Comparison of ENCODE assay signal across 13 cellular contexts in genomic region chr11:15793032-15793996, GRCh38.
DNase-seq lines count a peak whose midpoint lies in the region; ATAC-seq and TF ChIP-seq lines count a peak whose summit lies in the region.
"Had no signal": no experiment of that assay in that cellular context is flagged by ENCODE, and none has a peak within 500 bp of the region (broad histone marks: within the 10 kb centered on the region; RNA-seq: fewer than 3 reads in every experiment).

No MANE protein-coding gene starts in this region.

- H3K4me1 ChIP-seq in ascending aorta = no peaks in the 10 kb centered on the region
- H3K4me1 ChIP-seq in smooth muscle cell (ENCODE audit: low read depth) = no peaks in the 10 kb centered on the region
- H3K4me1 ChIP-seq: right lobe of liver, thyroid gland had no signal

- H3K27me3 ChIP-seq in ascending aorta (no peaks in the 10 kb centered on the region), smooth muscle cell (ENCODE audit: low read depth) (no peaks in the 10 kb centered on the region)
- H3K27me3 ChIP-seq: cardiac muscle cell, right lobe of liver, thyroid gland had no signal

- no peaks in the 10 kb centered on the region for H3K79me2 ChIP-seq in smooth muscle cell (ENCODE audit: low read depth)

- DNase-seq in HT1080 (ENCODE audit: low read depth) (peak; percentile 89), ascending aorta (ENCODE audit: low spot score in 2 of 2) (no peak), fibroblast of villous mesenchyme (ENCODE audit: low read depth) (peak; percentile 55), smooth muscle cell (lab: John Stamatoyannopoulos, UW; ENCODE audit: unreplicated experiment) (no peak)
- DNase-seq: activated T-cell treated with anti-CD3 and anti-CD28 coated beads, Interleukin-2, amount 50 U/mL, for 48 hours; naive thymus-derived CD8-positive, alpha-beta T cell; NCI-H526 treated with DMSO at 0.1 percent for 48 hours; right lobe of liver; thyroid gland had no signal

- H3K4me3 ChIP-seq in ascending aorta (no peak overlapping the region), fibroblast of villous mesenchyme (ENCODE audit: low read depth, low read length) (no peak overlapping the region), smooth muscle cell (no peak overlapping the region)
- H3K4me3 ChIP-seq: cardiac muscle cell, right lobe of liver, thyroid gland had no signal

- no peak overlapping the region for H2AFZ ChIP-seq in smooth muscle cell (ENCODE audit: low read depth)

- H4K20me1 ChIP-seq in smooth muscle cell (ENCODE audit: low read depth) = no peaks in the 10 kb centered on the region

- H3K36me3 ChIP-seq in ascending aorta (no peaks in the 10 kb centered on the region), smooth muscle cell (ENCODE audit: low read depth) (no peaks in the 10 kb centered on the region)
- H3K36me3 ChIP-seq: cardiac muscle cell, right lobe of liver, thyroid gland had no signal

- no peak overlapping the region for H3K4me2 ChIP-seq in smooth muscle cell

- WGBS in smooth muscle cell (ENCODE audit: low lambda C conversion rate) = 68% methylated on average over 5 of the region's 5 CpGs

- ATAC-seq in GM21390 (IDR thresholded peaks at IDR 0.05; ENCODE audit: unreplicated experiment) (no peak), HG03439 (IDR thresholded peaks at IDR 0.05; ENCODE audit: unreplicated experiment) (no peak), GM21423 (IDR thresholded peaks at IDR 0.05; ENCODE audit: unreplicated experiment) (no peak)
- ATAC-seq: naive thymus-derived CD8-positive, alpha-beta T cell; right lobe of liver had no signal

- intact Hi-C loops in ascending aorta (cut with DNase I) = no loop called here

- peaks cover 0 to 9% of the 10 kb centered on the region in 2 donors for H3K9me3 ChIP-seq in ascending aorta
- H3K9me3 ChIP-seq in smooth muscle cell (replicated peaks; ENCODE audit: low read depth) = no peaks in the 10 kb centered on the region
- H3K9me3 ChIP-seq: thyroid gland had no signal

- peak overlapping the region; percentile 60 for H3K9ac ChIP-seq in smooth muscle cell (ENCODE audit: low read depth)

- no peaks in the 10 kb centered on the region for H3F3A ChIP-seq in smooth muscle cell (ENCODE audit: low read depth)

- H3K27ac ChIP-seq in ascending aorta (peak overlapping the region; percentile 6 to 66), smooth muscle cell (ENCODE audit: low read depth) (peak overlapping the region; percentile 84)
- H3K27ac ChIP-seq: cardiac muscle cell, right lobe of liver, thyroid gland had no signal

- TF ChIP-seq CTCF in ascending aorta (IDR thresholded peaks at IDR 0.05) (no peak), fibroblast of villous mesenchyme (IDR thresholded peaks at IDR 0.05; ENCODE audit: insufficient read depth, low read depth, low read length) (no peak), smooth muscle cell (IDR thresholded peaks at IDR 0.05; ENCODE audit: borderline replicate concordance, insufficient read depth, poor library complexity, severe bottlenecking) (no peak)

Comparison
In these comparisons a context has a peak if more than half of its experiments do, and no peak if none do; other contexts are left out.
1. DNase-seq: peak in HT1080 (single experiment) and fibroblast of villous mesenchyme (single experiment); none in ascending aorta (0 of 2) and smooth muscle cell (single experiment).